1 cellular context compared by ENCODE assay signal in genomic region chr1:198575292-198575691, GRCh38.
TF ChIP-seq lines count a peak whose summit lies in the region.

No MANE protein-coding gene starts in this region.

TF ChIP-seq in HepG2, 621 proteins besides CTCF, POLR2A, EP300 and RAD21 (continued from another document):
- TF ChIP-seq E2F5 (CRISPR knock-in tag; conservative IDR thresholded peaks at IDR 0.05) = no peak
